1 cellular context compared by ENCODE assay signal in the genomic region with DNA sequence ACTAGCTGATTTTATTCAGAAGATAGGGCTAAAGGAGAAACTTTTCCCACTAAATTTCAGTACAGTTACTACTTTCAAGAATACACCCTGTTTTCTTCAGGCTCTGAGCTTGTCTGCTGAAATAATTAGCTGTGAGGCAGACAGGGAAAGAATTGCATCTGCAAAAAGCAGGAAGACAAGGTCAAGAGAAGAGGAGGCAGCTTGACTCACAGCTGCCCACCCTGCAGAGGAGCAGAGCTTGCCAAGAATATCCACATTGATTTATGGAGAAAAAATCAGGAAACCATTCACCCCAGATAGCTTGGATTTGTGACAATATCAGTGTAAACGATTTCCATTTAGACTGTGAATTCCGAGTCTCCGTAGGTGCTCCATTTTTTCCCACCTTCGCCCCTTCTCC.
TF ChIP-seq lines count a peak whose summit lies in the region.

No MANE protein-coding gene starts in this region.

TF ChIP-seq in endothelial cell of umbilical vein, 7 proteins besides CTCF, POLR2A, EP300 and RAD21:
- TF ChIP-seq JUN (IDR thresholded peaks at IDR 0.05; ENCODE audit: borderline replicate concordance, insufficient read depth, insufficient read length, low read depth) (no peak), FOS (IDR thresholded peaks at IDR 0.05; ENCODE audit: borderline replicate concordance, insufficient read depth, low read length) (peak; percentile 8), MYC (IDR thresholded peaks at IDR 0.05; ENCODE audit: low read depth, low read length) (no peak), MAX (IDR thresholded peaks at IDR 0.05; ENCODE audit: insufficient read depth, insufficient read length) (no peak), POLR2AphosphoS5 (IDR thresholded peaks at IDR 0.05; ENCODE audit: insufficient read depth, low read depth, low read length) (no peak)
